ENCODE assay signal across 8 cellular contexts in genomic region chr1:156704930-156705320, GRCh38. TPM values are rescaled to one million over a fixed set of nuclear protein-coding genes. Genes with fewer than 3 reads are reported as not detected.
DNase-seq lines count a peak whose midpoint lies in the region; ATAC-seq and TF ChIP-seq lines count a peak whose summit lies in the region.

No MANE protein-coding gene starts in this region.

- intact Hi-C loops in cardiac septum (cut with DNase I) (no loop called here), OCI-LY7 (cut with micrococcal nuclease; ENCODE audit: unreplicated experiment) (no loop called here)

- H4K20me1 ChIP-seq in OCI-LY7 (ENCODE audit: insufficient read depth, low read length) = no peaks in the 10 kb centered on the region

- 0% methylated on average over 1 to 14 of the region's 29 CpGs for WGBS in gastroesophageal sphincter (ENCODE audit: low coverage in 1 of 2), 2 donors
- no CpG with 5 or more reads among the region's 29 CpGs for WGBS in trophoblast cell (ENCODE audit: extremely low coverage, insufficient coverage, insufficient read length)

- peak overlapping the region; percentile 50 for H4K91ac ChIP-seq in trophoblast cell (ENCODE audit: low read depth, low read length)

- H2AFZ ChIP-seq in trophoblast cell (ENCODE audit: insufficient read depth, low read length, poor library complexity) (peak overlapping the region; percentile 23), OCI-LY7 (ENCODE audit: low read length) (no peak overlapping the region)

- peak overlapping the region; percentile 58 for H2BK120ac ChIP-seq in trophoblast cell (ENCODE audit: insufficient read depth, low read length, poor library complexity)

- H4K8ac ChIP-seq in trophoblast cell (ENCODE audit: low read depth, low read length) = peak overlapping the region; percentile 32

- peak overlapping the region; percentile 21 for H3K4ac ChIP-seq in trophoblast cell (ENCODE audit: low read depth, low read length)

- H3K14ac ChIP-seq in trophoblast cell (ENCODE audit: low read length) = peak overlapping the region; percentile 80

- H3K23ac ChIP-seq in trophoblast cell (ENCODE audit: low read length) = no peak overlapping the region

- peak overlapping the region; percentile 6 for H3K9ac ChIP-seq in trophoblast cell (ENCODE audit: low read length)

- no peak for TF ChIP-seq EP300 in gastroesophageal sphincter (IDR thresholded peaks at IDR 0.05)

- H3K9me3 ChIP-seq in cardiac muscle cell (ENCODE audit: low read depth) (no peaks in the 10 kb centered on the region), gastroesophageal sphincter (no peaks in the 10 kb centered on the region), trophoblast cell (ENCODE audit: insufficient read depth, low read depth, low read length) (peaks cover under 1% of the 10 kb centered on the region), OCI-LY7 (ENCODE audit: low read length) (no peaks in the 10 kb centered on the region)

- peaks cover 9% of the 10 kb centered on the region for H3K36me3 ChIP-seq in cardiac muscle cell
- peaks cover 0 to 9% of the 10 kb centered on the region in 2 donors for H3K36me3 ChIP-seq in gastroesophageal sphincter
- peaks cover 12% of the 10 kb centered on the region in 2 experiments for H3K36me3 ChIP-seq in trophoblast cell (ENCODE audit: control insufficient read depth in 1 of 2, insufficient read depth in 2 of 2, low read length in 2 of 2)
- no peaks in the 10 kb centered on the region for H3K36me3 ChIP-seq in OCI-LY7 (ENCODE audit: insufficient read depth, low read length)

- H3K4me2 ChIP-seq in trophoblast cell (ENCODE audit: low read length) (peak overlapping the region; percentile 55), OCI-LY7 (ENCODE audit: low read length) (no peak overlapping the region)

- POLR2A ChIA-PET in OCI-LY7 (lab: Charles Lee) = no interaction called here

- DNase-seq in cardiac muscle cell (ENCODE audit: low read depth in 1 of 2, low spot score in 1 of 2) (peak in 1 of 2 donors; percentile 67), cardiac septum (ENCODE audit: low spot score) (no peak), activated T-cell treated with anti-CD3 and anti-CD28 coated beads for 4 hours (peak; percentile 24), trophoblast cell (peak; percentile 79 to 85), NCI-H510A (lab: John Stamatoyannopoulos, UW) (no peak), inferior parietal cortex (ENCODE audit: extremely low spot score) (no peak), OCI-LY7 (ENCODE audit: low spot score) (no peak)

- peak overlapping the region; percentile 38 for H2BK12ac ChIP-seq in trophoblast cell (ENCODE audit: low read length)

- peaks cover 42% of the 10 kb centered on the region for H3K4me1 ChIP-seq in cardiac muscle cell (ENCODE audit: low read depth)
- H3K4me1 ChIP-seq in gastroesophageal sphincter = peaks cover 0 to 66% (median 40%) of the 10 kb centered on the region in 3 donors
- H3K4me1 ChIP-seq in trophoblast cell (ENCODE audit: control insufficient read depth in 1 of 2, insufficient read depth in 2 of 2, low read length in 2 of 2) = peaks cover 55 to 69% of the 10 kb centered on the region in 2 experiments
- peaks cover 17% of the 10 kb centered on the region for H3K4me1 ChIP-seq in OCI-LY7 (ENCODE audit: insufficient read depth, low read length, poor library complexity, severe bottlenecking)

- peak overlapping the region; percentile 29 for H2AK5ac ChIP-seq in trophoblast cell (ENCODE audit: low read length)

- H3K79me1 ChIP-seq in trophoblast cell (ENCODE audit: low read length) = peaks cover 21% of the 10 kb centered on the region

- H3K27ac ChIP-seq in cardiac muscle cell (peak overlapping the region; percentile 80), gastroesophageal sphincter (peak overlapping the region in 3 of 4 donors; percentile 83 to 87 (median 85)), trophoblast cell (ENCODE audit: low read depth, low read length) (no peak overlapping the region), OCI-LY7 (ENCODE audit: low read depth, low read length, poor library complexity, severe bottlenecking) (no peak overlapping the region)

- ATAC-seq in gastroesophageal sphincter = peak; percentile 57

- H3K79me2 ChIP-seq in trophoblast cell (ENCODE audit: control insufficient read depth, insufficient read depth, low read length, poor library complexity) (no peaks in the 10 kb centered on the region), OCI-LY7 (ENCODE audit: insufficient read depth, low read depth, low read length) (no peaks in the 10 kb centered on the region)

- TF ChIP-seq POLR2A in gastroesophageal sphincter (IDR thresholded peaks at IDR 0.05) = no peak

- no peak overlapping the region for H4K12ac ChIP-seq in trophoblast cell (ENCODE audit: low read depth, low read length)

- H3K9me2 ChIP-seq in OCI-LY7 (ENCODE audit: insufficient read depth, low read length) = no peaks in the 10 kb centered on the region

- peak overlapping the region; percentile 65 for H3K18ac ChIP-seq in trophoblast cell (ENCODE audit: low read length)

- TF ChIP-seq CTCF in cardiac muscle cell (IDR thresholded peaks at IDR 0.05; ENCODE audit: low read depth, low read length) (no peak), gastroesophageal sphincter (IDR thresholded peaks at IDR 0.05) (no peak), OCI-LY7 (conservative IDR thresholded peaks at IDR 0.05; ENCODE audit: low read length) (no peak)

- H3K4me3 ChIP-seq in cardiac muscle cell (peak overlapping the region; percentile 77), gastroesophageal sphincter (peak overlapping the region in 1 of 2 donors; percentile 54), trophoblast cell (ENCODE audit: low read depth, low read length) (peak overlapping the region; percentile 64), OCI-LY7 (ENCODE audit: low read depth, low read length, poor library complexity, severe bottlenecking) (no peak overlapping the region)

- H2BK5ac ChIP-seq in trophoblast cell (ENCODE audit: low read depth, low read length, poor library complexity) = peak overlapping the region; percentile 41

- H3K27me3 ChIP-seq in cardiac muscle cell = no peaks in the 10 kb centered on the region
- peaks cover 38% of the 10 kb centered on the region for H3K27me3 ChIP-seq in gastroesophageal sphincter
- peaks cover 3% of the 10 kb centered on the region for H3K27me3 ChIP-seq in trophoblast cell (ENCODE audit: insufficient read depth, low read length)

- no TSS peak for BruUV-seq in OCI-LY7 (replicated peaks; lab: Mats Ljungman, UMichigan)

- CTCF ChIA-PET in OCI-LY7 (lab: Charles Lee; ENCODE audit: unreplicated experiment) = interaction anchor here (2.6 kb wide), 1 partner anchor 16 kb away, joined by 19 read pairs; no protein-coding TSS in a partner anchor

RNA-seq across cellular contexts. Expression of gene CRABP2, which starts 0.5 kb away (rescaled TPM):
- total RNA-seq in cardiac muscle cell (556 and 900 TPM in 2 replicates), cardiac septum (3.7 TPM), gastroesophageal sphincter (10 to 100 TPM in 1 of 4 donors, 1 to 10 TPM in 2, under 1 TPM in 1; 0.54 to 36.7 (median 6.0) TPM), OCI-LY7 (2022) (1.5 and 2.1 TPM in 2 replicates)
- polyA plus RNA-seq in cardiac muscle cell = 824 and 1,249 TPM in 2 replicates
- 273 TPM in 2 replicates for polyA plus RNA-seq in trophoblast cell (2013)
- 1.4 and 2.8 TPM in 2 replicates for total RNA-seq in OCI-LY7 (2014; rRNA removed; shearing (Covaris generic))

RNA-seq across cellular contexts. Expression of gene METTL25B, which starts 23.3 kb away (rescaled TPM):
- total RNA-seq in cardiac muscle cell (22.8 and 25.4 TPM in 2 replicates), cardiac septum (14.7 TPM), gastroesophageal sphincter (10 to 100 TPM in 3 of 4 donors, 1 to 10 TPM in 1; 8.4 to 29.0 (median 17.4) TPM), OCI-LY7 (2022) (45.6 and 54.1 TPM in 2 replicates)
- 19.5 and 20.9 TPM in 2 replicates for polyA plus RNA-seq in cardiac muscle cell
- 15.9 and 18.0 TPM in 2 replicates for polyA plus RNA-seq in trophoblast cell (2013)
- total RNA-seq in OCI-LY7 (2014; rRNA removed; shearing (Covaris generic)) = 24.7 and 28.0 TPM in 2 replicates

RNA-seq across cellular contexts. Expression of gene ISG20L2, which starts 23.6 kb away (rescaled TPM):
- total RNA-seq in cardiac muscle cell (22.6 and 27.3 TPM in 2 replicates), cardiac septum (12.4 TPM), gastroesophageal sphincter (10 to 100 TPM; 14.5 to 18.4 (median 17.0) TPM), OCI-LY7 (2022) (71.3 and 74.1 TPM in 2 replicates)
- polyA plus RNA-seq in cardiac muscle cell = 25.1 and 31.3 TPM in 2 replicates
- 44.2 and 46.1 TPM in 2 replicates for polyA plus RNA-seq in trophoblast cell (2013)
- total RNA-seq in OCI-LY7 (2014; rRNA removed; shearing (Covaris generic)) = 36.5 and 37.9 TPM in 2 replicates

RNA-seq across cellular contexts. Expression of gene NES, which starts 27.7 kb away (rescaled TPM):
- total RNA-seq in cardiac muscle cell (302 and 391 TPM in 2 replicates), cardiac septum (699 TPM), gastroesophageal sphincter (10 to 100 TPM; 13.9 to 34.3 (median 23.9) TPM), OCI-LY7 (2022) (not detected in 2 replicates)
- polyA plus RNA-seq in cardiac muscle cell = 86.5 and 89.3 TPM in 2 replicates
- 71.4 and 71.6 TPM in 2 replicates for polyA plus RNA-seq in trophoblast cell (2013)
- not detected in 2 replicates for total RNA-seq in OCI-LY7 (2014; rRNA removed; shearing (Covaris generic))

RNA-seq across cellular contexts. Expression of gene MRPL24, which starts 36.0 kb away (rescaled TPM):
- total RNA-seq in cardiac muscle cell (34.9 and 54.1 TPM in 2 replicates), cardiac septum (66.1 TPM), gastroesophageal sphincter (10 to 100 TPM; 50.6 to 84.2 (median 69.9) TPM), OCI-LY7 (2022) (49.3 and 56.6 TPM in 2 replicates)
- polyA plus RNA-seq in cardiac muscle cell = 70.7 and 77.7 TPM in 2 replicates
- polyA plus RNA-seq in trophoblast cell (2013) = 40.5 and 40.7 TPM in 2 replicates
- 55.3 and 69.0 TPM in 2 replicates for total RNA-seq in OCI-LY7 (2014; rRNA removed; shearing (Covaris generic))

Comparison
In these comparisons a context has a peak if more than half of its experiments do, and no peak if none do; other contexts are left out.
1. RNA of gene CRABP2, which starts 0.5 kb away (total RNA-seq): 556 to 900 TPM in cardiac muscle cell; 0.54 to 36.7 TPM in gastroesophageal sphincter, 3.7 TPM in cardiac septum (single experiment) and 1.4 to 2.8 TPM in OCI-LY7; every median in the first group is over 10 times any median in the second.
2. DNase-seq: peak in activated T-cell treated with anti-CD3 and anti-CD28 coated beads for 4 hours (single experiment) and trophoblast cell (2 of 2); none in cardiac septum (single experiment), NCI-H510A (single experiment), inferior parietal cortex (single experiment) and OCI-LY7 (single experiment).
3. H3K27ac ChIP-seq: peak in cardiac muscle cell (single experiment) and gastroesophageal sphincter (3 of 4); none in trophoblast cell (single experiment) and OCI-LY7 (single experiment).